13 cellular contexts compared by ENCODE assay signal in the genomic region with DNA sequence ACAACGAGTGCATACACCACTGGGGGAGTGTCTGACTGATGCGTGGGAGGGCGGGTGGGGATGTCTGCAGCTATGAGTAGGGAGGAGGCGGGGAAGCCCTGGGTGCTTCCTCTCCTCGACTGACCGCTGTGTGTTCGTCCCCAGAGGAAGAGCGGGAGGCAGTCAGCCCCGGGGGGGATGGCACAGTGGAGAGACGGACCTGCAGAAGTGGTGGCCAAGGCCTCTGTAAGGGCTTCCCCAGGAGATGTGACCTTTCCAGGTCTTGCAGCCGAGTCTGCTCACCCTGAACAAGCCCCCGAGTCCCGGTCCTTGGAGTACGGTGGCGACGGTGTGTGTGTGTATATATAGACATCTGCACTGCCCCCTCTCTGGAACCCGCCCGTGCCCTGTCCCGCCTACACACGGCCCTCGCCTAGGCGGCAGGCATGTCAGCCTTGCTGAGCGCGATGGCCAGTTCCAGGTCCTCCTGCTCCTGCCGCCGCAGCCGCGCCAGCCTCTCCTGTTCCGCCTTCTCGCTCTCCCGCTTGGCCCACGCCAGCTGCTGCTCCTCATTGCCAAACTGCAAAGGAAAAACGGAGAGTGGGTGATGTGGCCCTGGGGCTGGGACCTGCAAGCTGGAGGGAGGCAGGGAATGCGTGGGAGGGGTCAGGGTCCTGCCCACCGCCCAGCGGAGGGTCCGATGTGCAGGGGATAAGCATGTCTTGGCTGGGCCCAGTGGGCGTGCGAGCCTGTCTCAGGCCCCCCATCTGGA. TPM values are rescaled to one million over a fixed set of nuclear protein-coding genes. Genes with fewer than 3 reads are reported as not detected.
DNase-seq lines count a peak whose midpoint lies in the region; ATAC-seq, FAIRE-seq and TF ChIP-seq lines count a peak whose summit lies in the region.
"Had no signal": no experiment of that assay in that cellular context is flagged by ENCODE, and none has a peak within 500 bp of the region (broad histone marks: within the 10 kb centered on the region; RNA-seq: fewer than 3 reads in every experiment).

No MANE protein-coding gene starts in this region.

- H3K27me3 ChIP-seq in mammary epithelial cell (ENCODE audit: insufficient read depth, low read length) (no peaks in the 10 kb centered on the region), breast epithelium (no peaks in the 10 kb centered on the region), GM12878 (replicated peaks in 1 of 2; ENCODE audit: control insufficient read depth in 2 of 2, insufficient read depth in 2 of 2, low read length in 1 of 2) (no peaks in the 10 kb centered on the region), HepG2 (ENCODE audit: control insufficient read depth in 1 of 2, insufficient read depth in 2 of 2, low read length in 2 of 2) (no peaks in the 10 kb centered on the region)
- H3K27me3 ChIP-seq: sigmoid colon had no signal

- in situ Hi-C loops in mammary epithelial cell (cut with MboI; ENCODE audit: low sequenced_read_pairs in 2 of 2) (no loop called here), GM12878 (cut with MboI) (no loop called here), HepG2 (cut with HindIII; ENCODE audit: extremely low pct_ligation_motif_present, low pct_unique_long_range_greater_than_20kb) (no loop called here)

- TF ChIP-seq CTCF in mammary epithelial cell (conservative IDR thresholded peaks at IDR 0.05 in 1 of 2, IDR thresholded peaks at IDR 0.05 in 1 of 2; ENCODE audit: extremely low read depth in 1 of 2, insufficient read depth in 1 of 2, low read depth in 1 of 2, low read length in 2 of 2): no peak
- TF ChIP-seq CTCF in breast epithelium (IDR thresholded peaks at IDR 0.05): no peak
- no peak for TF ChIP-seq CTCF in GM12878 (IDR thresholded peaks at IDR 0.05 in 2 of 3, conservative IDR thresholded peaks at IDR 0.05 in 1 of 3; ENCODE audit: control insufficient read depth in 2 of 3, extremely low read depth in 1 of 3, insufficient read depth in 1 of 3, low read depth in 3 of 3, low read length in 3 of 3)
- no peak for TF ChIP-seq CTCF in HepG2 (CRISPR knock-in tag; IDR thresholded peaks at IDR 0.05)

- FAIRE-seq in GM12878 (lab: Jason Lieb, UNC) (no peak), HepG2 (lab: Jason Lieb, UNC) (no peak)
- FAIRE-seq: GM12892 had no signal

- dilution Hi-C loops in mammary epithelial cell (cut with HindIII; ENCODE audit: low sequenced_read_pairs): no loop called here

- peak overlapping the region; percentile 6 for H2AFZ ChIP-seq in mammary epithelial cell (ENCODE audit: low read depth, low read length)
- no peak overlapping the region for H2AFZ ChIP-seq in GM12878 (ENCODE audit: control insufficient read depth, low read depth, low read length)
- H2AFZ ChIP-seq in HepG2 (ENCODE audit: low read length): no peak overlapping the region

- TF ChIP-seq RAD21 in GM12878 (IDR thresholded peaks at IDR 0.05; ENCODE audit: insufficient read depth, low read depth, low read length) (no peak), HepG2 (CRISPR knock-in tag; IDR thresholded peaks at IDR 0.05) (no peak)

- H4K20me1 ChIP-seq in mammary epithelial cell (ENCODE audit: insufficient read depth, low read length) (no peaks in the 10 kb centered on the region), GM12878 (ENCODE audit: control insufficient read depth, insufficient read depth) (no peaks in the 10 kb centered on the region), HepG2 (ENCODE audit: insufficient read depth, low read length) (no peaks in the 10 kb centered on the region)

- BruUV-seq in mammary epithelial cell (replicated peaks; lab: Mats Ljungman, UMichigan) (no TSS peak), GM12878 (replicated peaks; lab: Mats Ljungman, UMichigan) (no TSS peak), HepG2 (replicated peaks; lab: Mats Ljungman, UMichigan) (no TSS peak)

- POLR2A ChIA-PET in GM12878 (lab: Charles Lee): interaction anchor here (0.6 kb wide), 1 partner anchor 25 kb away, joined by 3 read pairs; no protein-coding TSS in a partner anchor
- POLR2A ChIA-PET in HepG2 (lab: Yijun Ruan, JAX): no interaction called here

- peaks cover 7% of the 10 kb centered on the region for H3K4me1 ChIP-seq in mammary epithelial cell (ENCODE audit: insufficient read depth, low read length)
- no peaks in the 10 kb centered on the region for H3K4me1 ChIP-seq in breast epithelium
- peaks cover 14% of the 10 kb centered on the region; the same call in 1 of the 2 replicates for H3K4me1 ChIP-seq in GM12878 (ENCODE audit: control insufficient read depth, insufficient read depth, low read length)
- no peaks in the 10 kb centered on the region for H3K4me1 ChIP-seq in HepG2 (ENCODE audit: insufficient read depth, low read length)
- H3K4me1 ChIP-seq: sigmoid colon had no signal

- ATAC-seq in GM12878 (peak; percentile 22; the same call in 1 of the 3 replicates), HepG2 (no peak; the same call in 2 of the 3 replicates), GM21367 (IDR thresholded peaks at IDR 0.05; ENCODE audit: unreplicated experiment) (no peak), HG02642 (IDR thresholded peaks at IDR 0.05; ENCODE audit: poor library complexity, unreplicated experiment) (no peak)
- ATAC-seq: activated T-cell treated with anti-CD3 and anti-CD28 coated beads, Interleukin-2, amount 50 U/mL, for 72 hours had no signal

- no peaks in the 10 kb centered on the region for H3K36me3 ChIP-seq in mammary epithelial cell (ENCODE audit: insufficient read depth, low read length)
- H3K36me3 ChIP-seq in breast epithelium: no peaks in the 10 kb centered on the region
- H3K36me3 ChIP-seq in GM12878 (ENCODE audit: control insufficient read depth in 2 of 2, insufficient read depth in 2 of 2, low read length in 1 of 2): peaks cover 0 to 4% of the 10 kb centered on the region in 2 experiments; a peak in 2 of 4 replicates
- peaks cover 0 to 10% of the 10 kb centered on the region in 2 experiments; a peak in 2 of 5 replicates for H3K36me3 ChIP-seq in HepG2 (replicated peaks in 1 of 2; ENCODE audit: control insufficient read depth in 1 of 2, insufficient read depth in 2 of 2, low read length in 2 of 2)

- no peak overlapping the region for H3K9ac ChIP-seq in mammary epithelial cell (ENCODE audit: insufficient read depth, low read length)
- no peak overlapping the region for H3K9ac ChIP-seq in GM12878 (ENCODE audit: control insufficient read depth, insufficient read depth, low read length)
- no peak overlapping the region for H3K9ac ChIP-seq in HepG2 (ENCODE audit: insufficient read depth, low read depth, low read length)

- WGBS in mammary epithelial cell (ENCODE audit: low coverage, missing lambda C conversion rate): 21% methylated on average over 18 of the region's 39 CpGs
- 68% methylated on average over 28 of the region's 39 CpGs for WGBS in GM12878 (ENCODE audit: insufficient coverage, insufficient replicate concordance, low lambda C conversion rate, missing lambda C conversion rate)
- 95% methylated on average over 35 of the region's 39 CpGs for WGBS in HepG2 (ENCODE audit: low lambda C conversion rate)

- H3K9me3 ChIP-seq in mammary epithelial cell (replicated peaks; ENCODE audit: insufficient read depth, low read length) (no peaks in the 10 kb centered on the region), breast epithelium (no peaks in the 10 kb centered on the region), GM12878 (replicated peaks; ENCODE audit: control insufficient read depth, insufficient read depth, low read length) (no peaks in the 10 kb centered on the region), HepG2 (ENCODE audit: low read length) (no peaks in the 10 kb centered on the region)
- H3K9me3 ChIP-seq: sigmoid colon had no signal

- RAD21 ChIA-PET in GM12878 (lab: Charles Lee; ENCODE audit: unreplicated experiment): no interaction called here

- SMC1A ChIA-PET in GM12878 (lab: Charles Lee; ENCODE audit: uncharacterized antibody, unreplicated experiment): interaction anchor here (0.6 kb wide), 1 partner anchor 276 kb away, joined by 3 read pairs; no protein-coding TSS in a partner anchor

- CTCF ChIA-PET in mammary epithelial cell (lab: Charles Lee; ENCODE audit: low non-redundant PET) (no interaction called here), GM12878 (lab: Yijun Ruan, JAX) (no interaction called here), HepG2 (lab: Yijun Ruan, JAX; ENCODE audit: low intra/inter-chr PET ratio, low total read pairs) (no interaction called here)

- TF ChIP-seq POLR2A in breast epithelium (IDR thresholded peaks at IDR 0.05) (no peak), GM12878 (IDR thresholded peaks at IDR 0.05; ENCODE audit: low read depth, low read length) (no peak; the same call in 1 of the 2 replicates), HepG2 (IDR thresholded peaks at IDR 0.05; ENCODE audit: insufficient read depth in 1 of 2, low read depth in 2 of 2, low read length in 2 of 2) (no peak)

- H3K4me2 ChIP-seq in mammary epithelial cell (ENCODE audit: insufficient read depth, low read depth, low read length) (peak overlapping the region; percentile 51), GM12878 (ENCODE audit: control insufficient read depth, insufficient read depth) (no peak overlapping the region), HepG2 (ENCODE audit: low read depth, low read length) (no peak overlapping the region)

- DNase-seq in mammary epithelial cell (peak; percentile 21), breast epithelium (ENCODE audit: low spot score in 2 of 2) (no peak), GM12878 (ENCODE audit: low read depth, low spot score) (no peak), HepG2 (ENCODE audit: low spot score) (no peak), inferior parietal cortex (ENCODE audit: extremely low spot score) (no peak)
- no peak for DNase-seq in stimulated activated CD4-positive, alpha-beta T cell treated with anti-CD3 and anti-CD28 coated beads, Interleukin-2, amount 100 ng/mL, for 48 hours
- DNase-seq: activated T-cell treated with anti-CD3 and anti-CD28 coated beads, Interleukin-2, amount 50 U/mL, for 72 hours; endodermal cell; NCI-H2081 treated with DMSO at 0.1 percent for 48 hours; sigmoid colon had no signal

- intact Hi-C loops in mammary epithelial cell (cut with micrococcal nuclease) (no loop called here), breast epithelium (cut with DNase I; ENCODE audit: low total_unique reads) (loop anchor here (2.0 kb wide), 1 partner anchor 165 kb away; no protein-coding TSS in a partner anchor), GM12878 (cut with micrococcal nuclease; ENCODE audit: unreplicated experiment) (no loop called here), HepG2 (cut with micrococcal nuclease; ENCODE audit: unreplicated experiment) (no loop called here)

- H3K79me2 ChIP-seq in mammary epithelial cell (ENCODE audit: insufficient read depth, low read length): no peaks in the 10 kb centered on the region
- H3K79me2 ChIP-seq in GM12878 (ENCODE audit: control insufficient read depth, insufficient read depth, low read length): no peaks in the 10 kb centered on the region
- H3K79me2 ChIP-seq in HepG2 (ENCODE audit: insufficient read depth, low read length): no peaks in the 10 kb centered on the region

- peak overlapping the region in 1 of 3 experiments; percentile 6 for H3K4me3 ChIP-seq in mammary epithelial cell (replicated peaks in 1 of 3; ENCODE audit: insufficient read depth in 1 of 3, low read depth in 2 of 3, low read length in 3 of 3)
- peak overlapping the region in 1 of 3 donors; percentile 47 for H3K4me3 ChIP-seq in breast epithelium
- H3K4me3 ChIP-seq in GM12878: no peak overlapping the region
- H3K4me3 ChIP-seq in HepG2 (replicated peaks in 1 of 3; ENCODE audit: insufficient read depth in 1 of 3, low read depth in 2 of 3, low read length in 3 of 3): no peak overlapping the region
- H3K4me3 ChIP-seq: sigmoid colon had no signal

- TF ChIP-seq EP300 in GM12878 (IDR thresholded peaks at IDR 0.05; ENCODE audit: borderline replicate concordance in 1 of 2, control insufficient read depth in 1 of 2, low read depth in 2 of 2, low read length in 2 of 2) (no peak), HepG2 (IDR thresholded peaks at IDR 0.05; ENCODE audit: low read depth in 2 of 2, low read length in 2 of 2) (no peak), HepG2 (CRISPR knock-in tag; IDR thresholded peaks at IDR 0.05; ENCODE audit: borderline replicate concordance) (no peak)

- H3K27ac ChIP-seq in mammary epithelial cell (ENCODE audit: insufficient read depth, low read depth, low read length) (no peak overlapping the region), breast epithelium (no peak overlapping the region), GM12878 (ENCODE audit: control insufficient read depth, insufficient read depth) (no peak overlapping the region), HepG2 (ENCODE audit: extremely low read length, insufficient read depth, low read length) (no peak overlapping the region)
- H3K27ac ChIP-seq: sigmoid colon had no signal

RNA-seq across cellular contexts. Expression of a gene that starts 30.8 kb away (rescaled TPM):
- total RNA-seq in mammary epithelial cell (under 1 TPM in 1 of 2 donors, not detected in 1; 0.99 TPM), breast epithelium (10 to 100 TPM; 12.0 to 23.3 (median 21.8) TPM), GM12878 (2014; rRNA removed) (3.2 and 4.4 TPM in 2 replicates), GM12878 (2014; rRNA removed; fragmentation: Illumina TruSeq; extraction: Trizol) (0.74 and 1.0 TPM in 2 replicates), GM12878 (2021) (12.4 and 13.7 TPM in 2 replicates), HepG2 (2016; rRNA removed; fragmentation: Illumina TruSeq; extraction: Trizol) (not detected in 2 replicates)
- polyA plus RNA-seq in mammary epithelial cell (0.15 TPM), GM12878 (2011; rRNA removed) (0.20 and 0.23 TPM in 2 replicates), GM12878 (2014; fragmentation: Illumina TruSeq; extraction: Trizol) (0.14 and 0.66 TPM in 2 replicates), GM12878 (2014; fragmentation: Nextera tagmentation; extraction: Ambion mirVana) (under 1 TPM; 0.16 to 0.71 TPM), GM12878 (2014; rRNA removed) (3.8 and 7.6 TPM in 2 replicates), GM12878 (2016; fragmentation: Nextera tagmentation; extraction: Ambion mirVana) (1 to 10 TPM in 1 of 2 experiments, under 1 TPM in 1; 1.00 to 1.8 TPM), HepG2 (2011; rRNA removed) (0.05 TPM in 1 of 2 replicates, not detected in the other)
- not detected for polyA minus RNA-seq in mammary epithelial cell
- 1.0 and 2.7 TPM in 2 replicates for total RNA-seq in GM12878 (2013; cell fraction: nucleolus; rRNA removed)
- polyA plus RNA-seq in GM12878 (2011; ENCODE audit: low read depth): 1.7 TPM
- polyA plus RNA-seq in GM12878 (2011; cell fraction: cytosol; rRNA removed): 0.99 and 1.6 TPM in 2 replicates
- 3.2 and 8.0 TPM in 2 replicates for polyA plus RNA-seq in GM12878 (2011; cell fraction: nucleus; rRNA removed)
- polyA plus RNA-seq in GM12878 (2012): 11.2 and 12.8 TPM in 2 replicates
- 0.15 and 0.31 TPM in 2 replicates for polyA minus RNA-seq in GM12878 (2011; rRNA and poly(A)+ RNA removed)
- 1.5 TPM in 2 replicates for polyA minus RNA-seq in GM12878 (2011; cell fraction: cytosol; rRNA and poly(A)+ RNA removed)
- polyA minus RNA-seq in GM12878 (2011; cell fraction: nucleus; rRNA and poly(A)+ RNA removed): 2.4 and 8.4 TPM in 2 replicates
- total RNA-seq in HepG2 (2016; cell fraction: cytosol; rRNA removed; fragmentation: Illumina TruSeq; extraction: Trizol; ENCODE audit: low read depth): not detected in 2 replicates
- total RNA-seq in HepG2 (2016; cell fraction: insoluble cytoplasmic fraction; rRNA removed; fragmentation: Illumina TruSeq; extraction: Trizol): not detected in 2 replicates
- total RNA-seq in HepG2 (2016; cell fraction: membrane; rRNA removed; fragmentation: Illumina TruSeq; extraction: Trizol): not detected in 2 replicates
- total RNA-seq in HepG2 (2016; cell fraction: nucleus; rRNA removed; fragmentation: Illumina TruSeq; extraction: Trizol): not detected in 2 replicates
- 0.05 TPM in 1 of 2 replicates, not detected in the other for polyA plus RNA-seq in HepG2 (2011; cell fraction: cytosol; rRNA removed)
- 0.16 and 0.23 TPM in 2 replicates for polyA plus RNA-seq in HepG2 (2011; cell fraction: nucleus; rRNA removed)
- not detected in 2 replicates for polyA plus RNA-seq in HepG2 (2012)
- polyA plus RNA-seq in HepG2 (2016; cell fraction: cytosol; fragmentation: Illumina TruSeq; extraction: Trizol; ENCODE audit: low read depth): not detected in 2 replicates
- polyA plus RNA-seq in HepG2 (2016; cell fraction: insoluble cytoplasmic fraction; fragmentation: Illumina TruSeq; extraction: Trizol; ENCODE audit: low read depth): not detected in 2 replicates
- polyA plus RNA-seq in HepG2 (2016; cell fraction: membrane; fragmentation: Illumina TruSeq; extraction: Trizol; ENCODE audit: low read depth): 0.27 TPM in 1 of 2 replicates, not detected in the other
- not detected in 2 replicates for polyA plus RNA-seq in HepG2 (2016; cell fraction: nucleus; fragmentation: Illumina TruSeq; extraction: Trizol; ENCODE audit: insufficient read depth, low read depth)
- 0.16 TPM in 1 of 2 replicates, not detected in the other for polyA minus RNA-seq in HepG2 (2011; rRNA and poly(A)+ RNA removed; ENCODE audit: low replicate concordance)
- not detected in 2 replicates for polyA minus RNA-seq in HepG2 (2011; cell fraction: cytosol; rRNA and poly(A)+ RNA removed)
- polyA minus RNA-seq in HepG2 (2011; cell fraction: nucleus; rRNA and poly(A)+ RNA removed): not detected in 2 replicates
